In genomic region chr20:49270736-49271135, GRCh38 we compare ENCODE assay signal across 18 cellular contexts. TPM values are rescaled to one million over a fixed set of nuclear protein-coding genes. Genes with fewer than 3 reads are reported as not detected.
DNase-seq lines count a peak whose midpoint lies in the region; ATAC-seq, FAIRE-seq and TF ChIP-seq lines count a peak whose summit lies in the region.
"Had no signal": no experiment of that assay in that cellular context is flagged by ENCODE, and none has a peak within 500 bp of the region (broad histone marks: within the 10 kb centered on the region; RNA-seq: fewer than 3 reads in every experiment).

No MANE protein-coding gene starts in this region.

- H3K4me1 ChIP-seq in DND-41 (ENCODE audit: insufficient read depth, low read length) (peaks cover 41% of the 10 kb centered on the region), mesenchymal stem cell (ENCODE audit: control insufficient read depth, insufficient read depth, low read depth, low read length) (peaks cover 4% of the 10 kb centered on the region)

- H4K8ac ChIP-seq in mesenchymal stem cell (ENCODE audit: low read length) = no peak overlapping the region

- no peak overlapping the region for H2BK15ac ChIP-seq in mesenchymal stem cell (ENCODE audit: low read depth, poor library complexity, severe bottlenecking)

- H2BK120ac ChIP-seq in mesenchymal stem cell (ENCODE audit: low read depth, low read length) = no peak overlapping the region

- H3K4me2 ChIP-seq in DND-41 (ENCODE audit: insufficient read depth, low read length) (peak overlapping the region; percentile 27; the same call in 1 of the 2 replicates), mesenchymal stem cell (ENCODE audit: low read length, poor library complexity, severe bottlenecking) (no peak overlapping the region)
- H3K4me2 ChIP-seq: A549 had no signal

- H3K27ac ChIP-seq in DND-41 (ENCODE audit: low read length) = peak overlapping the region; percentile 7; the same call in 1 of the 2 replicates
- H3K27ac ChIP-seq in mesenchymal stem cell (ENCODE audit: low read length, poor library complexity, severe bottlenecking) = peak overlapping the region; percentile 18
- H3K27ac ChIP-seq: A549, right atrium auricular region, vagina had no signal

- H4K20me1 ChIP-seq in DND-41 (ENCODE audit: insufficient read depth, low read length) = peaks cover 31% of the 10 kb centered on the region; the same call in 1 of the 2 replicates

- FAIRE-seq in GM19239 (lab: Jason Lieb, UNC) = no peak
- FAIRE-seq: A549, endometrium had no signal

- H3K4ac ChIP-seq in mesenchymal stem cell (ENCODE audit: low read depth in 1 of 2, low read length in 2 of 2) = no peak overlapping the region

- peaks cover 80% of the 10 kb centered on the region for H3K36me3 Mint-ChIP-seq in activated CD4-positive, alpha-beta T cell treated with anti-CD3 and anti-CD28 coated beads, Interleukin-2, amount 10 ng/mL, durations not matched to agents 7 days and 5 days (ENCODE audit: low read depth)
- peaks cover 97% of the 10 kb centered on the region for H3K36me3 Mint-ChIP-seq in activated T-helper 17 cell treated with anti-CD3 and anti-CD28 coated beads, Interleukin-2, amount 50 U/mL, for 72 hours (ENCODE audit: low read depth)

- DNase-seq in activated CD4-positive, alpha-beta T cell treated with anti-CD3 and anti-CD28 coated beads, Interleukin-2, amount 10 ng/mL, durations not matched to agents 7 days and 5 days = no peak
- DNase-seq in activated CD4-positive, alpha-beta T cell treated with anti-CD3 and anti-CD28 coated beads for 4 hours = no peak
- DNase-seq in DND-41 (no peak), mesenchymal stem cell (no peak), H7 (no peak), GM19239 (ENCODE audit: insufficient read length, low spot score) (no peak)
- DNase-seq: activated B cell treated with CpG ODN at 0.5 μM for 24 hours, left cardiac atrium, NCI-H187 treated with DMSO at 0.1 percent for 48 hours, NCI-H446, occipital lobe had no signal

- peaks cover 81% of the 10 kb centered on the region for H3K79me2 ChIP-seq in DND-41 (ENCODE audit: insufficient read depth, low read length)

- H3K36me3 ChIP-seq in DND-41 (ENCODE audit: insufficient read depth, low read length) (peaks cover 75% of the 10 kb centered on the region), mesenchymal stem cell (ENCODE audit: control insufficient read depth in 1 of 2, insufficient read depth in 2 of 2, low read depth in 1 of 2, low read length in 2 of 2) (peaks cover 29 to 88% of the 10 kb centered on the region in 2 experiments), H7 (replicated peaks; ENCODE audit: control insufficient read depth, insufficient read depth, low read length) (peaks cover 21% of the 10 kb centered on the region)

- H3K18ac ChIP-seq in mesenchymal stem cell (ENCODE audit: low read depth in 1 of 2, low read length in 2 of 2) = no peak overlapping the region

- H2BK12ac ChIP-seq in mesenchymal stem cell (ENCODE audit: low read length in 2 of 2) = no peak overlapping the region

- TF ChIP-seq CTCF in DND-41 (IDR thresholded peaks at IDR 0.05; ENCODE audit: borderline replicate concordance, extremely low read depth, low read length, poor library complexity, severe bottlenecking) = no peak

- peak overlapping the region; percentile 52 for H3K4me3 Mint-ChIP-seq in activated CD4-positive, alpha-beta T cell treated with anti-CD3 and anti-CD28 coated beads, Interleukin-2, amount 10 ng/mL, durations not matched to agents 7 days and 5 days
- H3K4me3 Mint-ChIP-seq in activated T-helper 17 cell treated with anti-CD3 and anti-CD28 coated beads, Interleukin-2, amount 50 U/mL, for 72 hours = peak overlapping the region; percentile 88

- peak overlapping the region; percentile 58 for H3K27ac Mint-ChIP-seq in activated CD4-positive, alpha-beta T cell treated with anti-CD3 and anti-CD28 coated beads, Interleukin-2, amount 10 ng/mL, durations not matched to agents 7 days and 5 days
- H3K27ac Mint-ChIP-seq in activated T-helper 17 cell treated with anti-CD3 and anti-CD28 coated beads, Interleukin-2, amount 50 U/mL, for 72 hours = no peak overlapping the region

- no peak overlapping the region for H3K23ac ChIP-seq in mesenchymal stem cell (ENCODE audit: low read length in 2 of 2)

- H3K27me3 ChIP-seq in DND-41 (ENCODE audit: insufficient read depth, low read length, poor library complexity) = no peaks in the 10 kb centered on the region
- no peaks in the 10 kb centered on the region for H3K27me3 ChIP-seq in mesenchymal stem cell (ENCODE audit: control insufficient read depth in 1 of 2, insufficient read depth in 1 of 2, low read length in 2 of 2)
- H3K27me3 ChIP-seq in H7 (ENCODE audit: control insufficient read depth, insufficient read depth, low read length) = no peaks in the 10 kb centered on the region
- H3K27me3 ChIP-seq: MG63, right atrium auricular region, vagina had no signal

- H3K4me3 ChIP-seq in DND-41 (ENCODE audit: low read depth in 1 of 2, low read length in 2 of 2) = no peak overlapping the region
- H3K4me3 ChIP-seq in mesenchymal stem cell (ENCODE audit: insufficient read depth in 1 of 2, low read depth in 1 of 2, low read length in 2 of 2) = no peak overlapping the region
- no peak overlapping the region for H3K4me3 ChIP-seq in H7 (ENCODE audit: insufficient read depth, low read depth, low read length)
- H3K4me3 ChIP-seq: A549, vagina had no signal

- CTCF ChIA-PET in activated CD4-positive, alpha-beta T cell treated with anti-CD3 and anti-CD28 coated beads, Interleukin-2, amount 10 ng/mL, durations not matched to agents 7 days and 5 days (lab: Charles Lee) = interaction anchor here (0.8 to 2.2 kb wide), 7 partner anchors 16 to 180 kb away, joined by 3 to 7 read pairs (median 4); no protein-coding TSS in a partner anchor

- no peaks in the 10 kb centered on the region for H3K27me3 Mint-ChIP-seq in activated CD4-positive, alpha-beta T cell treated with anti-CD3 and anti-CD28 coated beads, Interleukin-2, amount 10 ng/mL, durations not matched to agents 7 days and 5 days
- H3K27me3 Mint-ChIP-seq in activated T-helper 17 cell treated with anti-CD3 and anti-CD28 coated beads, Interleukin-2, amount 50 U/mL, for 72 hours = no peaks in the 10 kb centered on the region
- H3K27me3 Mint-ChIP-seq: activated B cell treated with CpG ODN at 0.5 μM for 24 hours had no signal

- peaks cover 10% of the 10 kb centered on the region for H3K9me3 Mint-ChIP-seq in activated CD4-positive, alpha-beta T cell treated with anti-CD3 and anti-CD28 coated beads, Interleukin-2, amount 10 ng/mL, durations not matched to agents 7 days and 5 days
- peaks cover 5% of the 10 kb centered on the region for H3K9me3 Mint-ChIP-seq in activated T-helper 17 cell treated with anti-CD3 and anti-CD28 coated beads, Interleukin-2, amount 50 U/mL, for 72 hours

- no peak overlapping the region for H2AK5ac ChIP-seq in mesenchymal stem cell (ENCODE audit: low read length, severe bottlenecking)

- WGBS in mesenchymal stem cell = 100% methylated on average over 5 of the region's 5 CpGs

- H3K9me3 ChIP-seq in DND-41 (ENCODE audit: insufficient read depth, low read length, severe bottlenecking) = no peaks in the 10 kb centered on the region
- H3K9me3 ChIP-seq in mesenchymal stem cell (ENCODE audit: control insufficient read depth, low read length) = no peaks in the 10 kb centered on the region
- H3K9me3 ChIP-seq: A549, right atrium auricular region, vagina had no signal

- no peak overlapping the region for H4K91ac ChIP-seq in mesenchymal stem cell (ENCODE audit: low read length)

- H3K9ac ChIP-seq in DND-41 (ENCODE audit: low read depth, low read length) (no peak overlapping the region), mesenchymal stem cell (ENCODE audit: low read length) (no peak overlapping the region)

- POLR2A ChIA-PET in activated CD4-positive, alpha-beta T cell treated with anti-CD3 and anti-CD28 coated beads, Interleukin-2, amount 10 ng/mL, durations not matched to agents 7 days and 5 days (lab: Charles Lee) = no interaction called here

- H3K4me1 Mint-ChIP-seq in activated CD4-positive, alpha-beta T cell treated with anti-CD3 and anti-CD28 coated beads, Interleukin-2, amount 10 ng/mL, durations not matched to agents 7 days and 5 days = peaks cover 76% of the 10 kb centered on the region
- H3K4me1 Mint-ChIP-seq in activated T-helper 17 cell treated with anti-CD3 and anti-CD28 coated beads, Interleukin-2, amount 50 U/mL, for 72 hours = peaks cover 42% of the 10 kb centered on the region

- no peak overlapping the region for H3K14ac ChIP-seq in mesenchymal stem cell (ENCODE audit: low read length in 2 of 2)

- ATAC-seq in DND-41 (ENCODE audit: insufficient read depth, low read depth) (no peak), HG03025 (IDR thresholded peaks at IDR 0.05; ENCODE audit: low FRiP score, unreplicated experiment) (no peak)
- no peak for ATAC-seq in activated T-helper 17 cell treated with anti-CD3 and anti-CD28 coated beads, Interleukin-2, amount 50 U/mL, for 72 hours (replicated peaks)

- peaks cover 10% of the 10 kb centered on the region for H3K79me1 ChIP-seq in mesenchymal stem cell (replicated peaks; ENCODE audit: low read length, poor library complexity, severe bottlenecking)

- no peak overlapping the region for H2BK5ac ChIP-seq in mesenchymal stem cell (ENCODE audit: low read depth, low read length, poor library complexity, severe bottlenecking)

- no peak overlapping the region for H2AFZ ChIP-seq in DND-41 (ENCODE audit: low read depth, low read length)
- no peak overlapping the region for H2AFZ ChIP-seq in mesenchymal stem cell (ENCODE audit: low read depth, low read length)

RNA-seq across cellular contexts. Expression of gene ZNFX1, which starts 7.1 kb away (rescaled TPM):
- total RNA-seq in activated CD4-positive, alpha-beta T cell treated with anti-CD3 and anti-CD28 coated beads, Interleukin-2, amount 10 ng/mL, durations not matched to agents 7 days and 5 days = 10 to 100 TPM; 79.7 to 85.3 TPM
- total RNA-seq in activated T-helper 17 cell treated with anti-CD3 and anti-CD28 coated beads, Interleukin-2, amount 50 U/mL, for 72 hours = 10 to 100 TPM; 32.8 to 54.9 TPM
- 13.4 TPM for polyA plus RNA-seq in mesenchymal stem cell (2013, experiment 1 of 2)
- 12.3 TPM for polyA plus RNA-seq in mesenchymal stem cell (2013, experiment 2 of 2)
- 8.5 and 8.6 TPM in 2 replicates for total RNA-seq in H7 (2014; rRNA removed; shearing (Covaris generic))

RNA-seq across cellular contexts. Expression of gene DDX27, which starts 51.5 kb away (rescaled TPM):
- total RNA-seq in activated CD4-positive, alpha-beta T cell treated with anti-CD3 and anti-CD28 coated beads, Interleukin-2, amount 10 ng/mL, durations not matched to agents 7 days and 5 days = 10 to 100 TPM; 39.1 to 42.0 TPM
- total RNA-seq in activated T-helper 17 cell treated with anti-CD3 and anti-CD28 coated beads, Interleukin-2, amount 50 U/mL, for 72 hours = 10 to 100 TPM; 35.6 to 56.3 TPM
- 34.0 TPM for polyA plus RNA-seq in mesenchymal stem cell (2013, experiment 1 of 2)
- polyA plus RNA-seq in mesenchymal stem cell (2013, experiment 2 of 2) = 31.9 TPM
- total RNA-seq in H7 (2014; rRNA removed; shearing (Covaris generic)) = 53.3 and 54.6 TPM in 2 replicates
